In genomic region chr4:137509855-137510282, GRCh38 we compare ENCODE assay signal across 20 cellular contexts. TPM values are rescaled to one million over a fixed set of nuclear protein-coding genes. Genes with fewer than 3 reads are reported as not detected.
DNase-seq lines count a peak whose midpoint lies in the region; ATAC-seq and TF ChIP-seq lines count a peak whose summit lies in the region.
"Had no signal": no experiment of that assay in that cellular context is flagged by ENCODE, and none has a peak within 500 bp of the region (broad histone marks: within the 10 kb centered on the region; RNA-seq: fewer than 3 reads in every experiment).

No MANE protein-coding gene starts in this region.

- no peak overlapping the region for H3K23ac ChIP-seq in mesendoderm (ENCODE audit: low read length)

- POLR2A ChIA-PET in naive thymus-derived CD8-positive, alpha-beta T cell (lab: Charles Lee) = no interaction called here

- ATAC-seq in GM21390 (IDR thresholded peaks at IDR 0.05; ENCODE audit: unreplicated experiment) = no peak
- ATAC-seq in T-helper 17 cell = no peak
- ATAC-seq in naive thymus-derived CD8-positive, alpha-beta T cell = no peak

- no peaks in the 10 kb centered on the region for H3K36me3 Mint-ChIP-seq in T-helper 17 cell (ENCODE audit: low read depth)
- H3K36me3 Mint-ChIP-seq in naive thymus-derived CD8-positive, alpha-beta T cell = no peaks in the 10 kb centered on the region
- H3K36me3 Mint-ChIP-seq: activated naive CD4-positive, alpha-beta T cell treated with anti-CD3 and anti-CD28 coated beads, Interleukin-2, amount 50 U/mL, for 24 hours; CD8-positive, alpha-beta memory T cell had no signal

- no peak overlapping the region for H3K27ac Mint-ChIP-seq in T-helper 17 cell
- H3K27ac Mint-ChIP-seq in naive thymus-derived CD8-positive, alpha-beta T cell = no peak overlapping the region
- H3K27ac Mint-ChIP-seq: activated naive CD4-positive, alpha-beta T cell treated with anti-CD3 and anti-CD28 coated beads, Interleukin-2, amount 50 U/mL, for 24 hours; CD8-positive, alpha-beta memory T cell had no signal

- H3K27ac ChIP-seq in ACC112 (ENCODE audit: low read depth, low read length) = peak overlapping the region; percentile 80
- H3K27ac ChIP-seq in ascending aorta = peak overlapping the region; percentile 36 to 61
- no peak overlapping the region for H3K27ac ChIP-seq in mesendoderm (ENCODE audit: low read depth, low read length)
- H3K27ac ChIP-seq: hepatocyte had no signal

- H3K9me3 ChIP-seq in ascending aorta = no peaks in the 10 kb centered on the region
- no peaks in the 10 kb centered on the region for H3K9me3 ChIP-seq in T-helper 17 cell (ENCODE audit: control insufficient read depth, low read length, poor library complexity, severe bottlenecking)

- no peak overlapping the region for H2BK5ac ChIP-seq in mesendoderm (ENCODE audit: low read length)

- WGBS in mesendoderm (ENCODE audit: extremely low coverage, insufficient coverage, low lambda C conversion rate) = no CpG with 5 or more reads among the region's 4 CpGs

- no peaks in the 10 kb centered on the region for H3K36me3 ChIP-seq in ACC112 (ENCODE audit: insufficient read depth, low read length)
- H3K36me3 ChIP-seq in ascending aorta = no peaks in the 10 kb centered on the region
- H3K36me3 ChIP-seq in mesendoderm (ENCODE audit: control insufficient read depth, insufficient read depth, low read length) = no peaks in the 10 kb centered on the region

- no peak overlapping the region for H4K5ac ChIP-seq in mesendoderm (ENCODE audit: low read length)

- H3K4me3 Mint-ChIP-seq in T-helper 17 cell = no peak overlapping the region
- H3K4me3 Mint-ChIP-seq in naive thymus-derived CD8-positive, alpha-beta T cell = no peak overlapping the region
- H3K4me3 Mint-ChIP-seq: activated naive CD4-positive, alpha-beta T cell treated with anti-CD3 and anti-CD28 coated beads, Interleukin-2, amount 50 U/mL, for 24 hours; CD8-positive, alpha-beta memory T cell; neural crest cell had no signal

- intact Hi-C loops in ascending aorta (cut with DNase I) = loop anchor here (2.0 kb wide), 1 partner anchor 21 kb away; no protein-coding TSS in a partner anchor

- H3K4me3 ChIP-seq in ACC112 (ENCODE audit: low read depth, low read length) = no peak overlapping the region
- H3K4me3 ChIP-seq in ascending aorta = no peak overlapping the region
- no peak overlapping the region for H3K4me3 ChIP-seq in mesendoderm (ENCODE audit: low read length)
- H3K4me3 ChIP-seq: hepatocyte had no signal

- no peak overlapping the region for H2BK120ac ChIP-seq in mesendoderm (ENCODE audit: low read depth, low read length)

- no peak overlapping the region for H3K18ac ChIP-seq in mesendoderm (ENCODE audit: low read length)

- no peaks in the 10 kb centered on the region for H3K79me2 ChIP-seq in ACC112 (ENCODE audit: control insufficient read depth, insufficient read depth, low read length, unreplicated experiment)
- no peaks in the 10 kb centered on the region for H3K79me2 ChIP-seq in mesendoderm (ENCODE audit: control insufficient read depth, insufficient read depth, low read length)
- H3K79me2 ChIP-seq: hepatocyte had no signal

- no peak overlapping the region for H2AK5ac ChIP-seq in mesendoderm (ENCODE audit: low read length)

- no peaks in the 10 kb centered on the region for H3K79me1 ChIP-seq in mesendoderm (ENCODE audit: low read length)

- H3K4me1 ChIP-seq in ACC112 (ENCODE audit: control insufficient read depth, insufficient read depth, low read length, unreplicated experiment) (peaks cover 16% of the 10 kb centered on the region), ascending aorta (peaks cover 0 to 8% of the 10 kb centered on the region in 2 donors), mesendoderm (ENCODE audit: control insufficient read depth, low read depth, low read length) (no peaks in the 10 kb centered on the region)

- DNase-seq in HS-27A (ENCODE audit: low read depth) (peak; percentile 23), ascending aorta (ENCODE audit: low spot score in 2 of 2) (no peak), mesendoderm (peak; percentile 46), T-helper 17 cell (no peak)
- no peak for DNase-seq in stimulated activated naive CD4-positive, alpha-beta T cell (lab: John Stamatoyannopoulos, UW)
- no peak for DNase-seq in naive thymus-derived CD8-positive, alpha-beta T cell
- DNase-seq: activated CD4-positive, alpha-beta T cell treated with anti-CD3 and anti-CD28 coated beads, Interleukin-2, amount 50 U/mL, for 4 hours; activated T-cell treated with anti-CD3 and anti-CD28 coated beads, Interleukin-2, amount 50 U/mL, for 1 hour; CD8-positive, alpha-beta memory T cell; DND-41; effector memory CD4-positive, alpha-beta T cell; midbrain; NCI-H2029; NCI-H524 treated with DMSO at 0.1 percent for 48 hours; stimulated activated naive CD4-positive, alpha-beta T cell treated with Interleukin-2 at 50 U/mL for 16 hours had no signal

- no peak overlapping the region for H3K9ac ChIP-seq in mesendoderm (ENCODE audit: low read length)

- H3K4me1 Mint-ChIP-seq in T-helper 17 cell = no peaks in the 10 kb centered on the region
- H3K4me1 Mint-ChIP-seq in naive thymus-derived CD8-positive, alpha-beta T cell = no peaks in the 10 kb centered on the region
- H3K4me1 Mint-ChIP-seq: activated naive CD4-positive, alpha-beta T cell treated with anti-CD3 and anti-CD28 coated beads, Interleukin-2, amount 50 U/mL, for 24 hours; CD8-positive, alpha-beta memory T cell had no signal

- H2BK15ac ChIP-seq in mesendoderm (replicated peaks; ENCODE audit: low read depth) = no peak overlapping the region

- H3K4ac ChIP-seq in mesendoderm (ENCODE audit: low read depth, low read length) = no peak overlapping the region

- peaks cover 0 to 7% (median 0%) of the 10 kb centered on the region in 9 donors for H3K9me3 Mint-ChIP-seq in naive thymus-derived CD8-positive, alpha-beta T cell
- H3K9me3 Mint-ChIP-seq: activated naive CD4-positive, alpha-beta T cell treated with anti-CD3 and anti-CD28 coated beads, Interleukin-2, amount 50 U/mL, for 24 hours; neural crest cell had no signal

- H3K27me3 ChIP-seq in ACC112 (ENCODE audit: insufficient read depth, low read length) (no peaks in the 10 kb centered on the region), ascending aorta (no peaks in the 10 kb centered on the region), mesendoderm (ENCODE audit: insufficient read depth, low read length, poor library complexity) (no peaks in the 10 kb centered on the region)
- H3K27me3 ChIP-seq: hepatocyte had no signal

- no peak overlapping the region for H3K56ac ChIP-seq in mesendoderm (ENCODE audit: low read length)

- no peak for TF ChIP-seq CTCF in ascending aorta (IDR thresholded peaks at IDR 0.05)

- H3K27me3 Mint-ChIP-seq in T-helper 17 cell = no peaks in the 10 kb centered on the region
- H3K27me3 Mint-ChIP-seq in naive thymus-derived CD8-positive, alpha-beta T cell = no peaks in the 10 kb centered on the region
- H3K27me3 Mint-ChIP-seq: activated naive CD4-positive, alpha-beta T cell treated with anti-CD3 and anti-CD28 coated beads, Interleukin-2, amount 50 U/mL, for 24 hours; CD8-positive, alpha-beta memory T cell had no signal

- H2AFZ ChIP-seq in ACC112 (ENCODE audit: low read length, unreplicated experiment) = no peak overlapping the region
- H2AFZ ChIP-seq: hepatocyte had no signal

- H3K4me2 ChIP-seq in mesendoderm (ENCODE audit: low read length) = no peak overlapping the region

- no peak overlapping the region for H4K8ac ChIP-seq in mesendoderm (ENCODE audit: low read depth, low read length)

RNA-seq across cellular contexts. Expression of gene PCDH18, which starts 22.4 kb away (rescaled TPM):
- total RNA-seq in ascending aorta (31.6 TPM), T-helper 17 cell (under 1 TPM in 1 of 2 donors, not detected in 1; 0.05 TPM)
- 3.7 TPM for polyA plus RNA-seq in mesendoderm (2013, experiment 1 of 2)
- 3.5 TPM for polyA plus RNA-seq in mesendoderm (2013, experiment 2 of 2)
- total RNA-seq in naive thymus-derived CD8-positive, alpha-beta T cell = not detected
- polyA plus RNA-seq in naive thymus-derived CD8-positive, alpha-beta T cell = under 1 TPM in 1 of 3 donors, not detected in 2; 0.07 TPM
- total RNA-seq: CD8-positive, alpha-beta memory T cell had no signal
- polyA plus RNA-seq: CD8-positive, alpha-beta memory T cell had no signal

Comparison
In these comparisons a context has a peak if more than half of its experiments do, and no peak if none do; other contexts are left out.
1. DNase-seq: peak in HS-27A (single experiment) and mesendoderm (single experiment); none in ascending aorta (0 of 2), stimulated activated naive CD4-positive, alpha-beta T cell (0 of 6), T-helper 17 cell (0 of 3) and naive thymus-derived CD8-positive, alpha-beta T cell (0 of 10).
2. RNA of gene PCDH18, which starts 22.4 kb away (total RNA-seq): 31.6 TPM in ascending aorta (single experiment); not detected in naive thymus-derived CD8-positive, alpha-beta T cell and 0.05 TPM in T-helper 17 cell; every median in the first group is over 10 times any median in the second.